ENCODE assay signal across 8 cellular contexts in the genomic region with DNA sequence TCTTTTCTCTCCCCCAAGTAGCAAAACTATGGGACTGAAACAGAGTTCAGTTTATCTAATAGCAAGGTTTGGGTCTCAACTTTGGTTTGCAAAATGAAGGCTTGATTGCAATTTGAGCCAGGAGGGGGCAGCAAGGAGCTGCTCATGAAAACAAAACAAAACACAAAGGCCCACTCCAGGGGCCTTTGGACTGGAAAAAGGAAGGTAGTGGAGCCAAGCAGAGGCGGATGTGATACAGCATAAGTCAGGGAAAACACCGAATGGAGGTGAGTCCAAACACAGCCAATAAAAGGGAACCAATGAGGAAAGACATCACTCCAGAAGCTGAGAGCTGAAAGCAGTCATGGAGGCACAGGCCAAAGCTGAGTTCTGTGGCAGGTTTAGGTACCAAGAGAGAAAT.
DNase-seq lines count a peak whose midpoint lies in the region; ATAC-seq and TF ChIP-seq lines count a peak whose summit lies in the region.

No MANE protein-coding gene starts in this region.

- no peaks in the 10 kb centered on the region for H3K9me3 Mint-ChIP-seq in activated CD8-positive, alpha-beta T cell treated with anti-CD3 and anti-CD28 coated beads, Interleukin-2, amount 10 ng/mL, durations not matched to agents 7 days and 5 days (ENCODE audit: insufficient read depth)

- peak; percentile 84 for DNase-seq in ELF-1 (ENCODE audit: low read depth, low spot score)
- DNase-seq in NCI-H2029 (lab: John Stamatoyannopoulos, UW) = peak; percentile 62
- peak; percentile 36 for DNase-seq in activated CD8-positive, alpha-beta T cell treated with anti-CD3 and anti-CD28 coated beads, Interleukin-2, amount 10 ng/mL, durations not matched to agents 7 days and 5 days
- DNase-seq in fibroblast of mammary gland (ENCODE audit: low read depth) = peak; percentile 68
- peak; percentile 55 for DNase-seq in pons (ENCODE audit: low spot score)

- peak; percentile 76 for TF ChIP-seq CTCF in fibroblast of mammary gland (conservative IDR thresholded peaks at IDR 0.05; ENCODE audit: control insufficient read depth, insufficient read depth, low read depth, low read length)

- ATAC-seq in GM21381 (IDR thresholded peaks at IDR 0.05; ENCODE audit: unreplicated experiment) = peak; percentile 70
- no peak for ATAC-seq in activated CD8-positive, alpha-beta T cell treated with anti-CD3 and anti-CD28 coated beads, Interleukin-2, amount 10 ng/mL, durations not matched to agents 7 days and 5 days
- no peak for ATAC-seq in GM21576 (IDR thresholded peaks at IDR 0.05; ENCODE audit: unreplicated experiment)
- no peak for ATAC-seq in HG02678 (IDR thresholded peaks at IDR 0.05; ENCODE audit: unreplicated experiment)

- CTCF ChIA-PET in activated CD8-positive, alpha-beta T cell treated with anti-CD3 and anti-CD28 coated beads, Interleukin-2, amount 10 ng/mL, durations not matched to agents 7 days and 5 days (lab: Charles Lee) = interaction anchor here (0.8 to 3.7 kb wide), 8 partner anchors 15 to 871 kb away, joined by 3 to 45 read pairs (median 4); no protein-coding TSS in a partner anchor

- H3K4me3 Mint-ChIP-seq in activated CD8-positive, alpha-beta T cell treated with anti-CD3 and anti-CD28 coated beads, Interleukin-2, amount 10 ng/mL, durations not matched to agents 7 days and 5 days = no peak overlapping the region

- peaks cover 2% of the 10 kb centered on the region for H3K27me3 Mint-ChIP-seq in activated CD8-positive, alpha-beta T cell treated with anti-CD3 and anti-CD28 coated beads, Interleukin-2, amount 10 ng/mL, durations not matched to agents 7 days and 5 days (ENCODE audit: low read depth)

- no peak overlapping the region for H3K27ac Mint-ChIP-seq in activated CD8-positive, alpha-beta T cell treated with anti-CD3 and anti-CD28 coated beads, Interleukin-2, amount 10 ng/mL, durations not matched to agents 7 days and 5 days

- H3K4me1 Mint-ChIP-seq in activated CD8-positive, alpha-beta T cell treated with anti-CD3 and anti-CD28 coated beads, Interleukin-2, amount 10 ng/mL, durations not matched to agents 7 days and 5 days (ENCODE audit: low read depth) = no peaks in the 10 kb centered on the region

- H3K36me3 Mint-ChIP-seq in activated CD8-positive, alpha-beta T cell treated with anti-CD3 and anti-CD28 coated beads, Interleukin-2, amount 10 ng/mL, durations not matched to agents 7 days and 5 days (ENCODE audit: low read depth) = no peaks in the 10 kb centered on the region

- POLR2A ChIA-PET in activated CD8-positive, alpha-beta T cell treated with anti-CD3 and anti-CD28 coated beads, Interleukin-2, amount 10 ng/mL, durations not matched to agents 7 days and 5 days (lab: Charles Lee) = no interaction called here

- no peak overlapping the region for H3K4me3 ChIP-seq in fibroblast of mammary gland (ENCODE audit: control insufficient read depth, low read depth, low read length)
